ENCODE assay signal across 27 cellular contexts in the genomic region with DNA sequence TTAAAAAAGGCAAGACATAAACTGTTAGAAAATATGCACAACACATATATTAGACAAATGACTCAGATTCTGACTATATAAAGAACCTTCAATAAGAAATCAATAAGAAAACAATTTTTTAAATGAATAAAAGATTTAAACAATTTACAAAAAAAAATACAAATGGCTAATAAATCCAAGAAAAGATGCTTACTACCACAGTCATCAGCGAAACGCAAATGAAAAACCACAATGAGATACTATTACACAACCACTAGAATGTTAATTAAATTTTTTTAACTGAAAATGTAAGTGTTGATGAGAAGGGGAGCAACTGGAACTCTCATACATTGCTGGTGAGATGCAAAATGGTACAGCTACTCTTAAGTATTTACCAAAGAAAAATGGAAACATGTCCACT.
"Had no signal": no experiment of that assay in that cellular context is flagged by ENCODE, and none has a peak within 500 bp of the region (broad histone marks: within the 10 kb centered on the region; RNA-seq: fewer than 3 reads in every experiment).

No MANE protein-coding gene starts in this region.

- H3K27ac ChIP-seq: parathyroid adenoma, psoas muscle, right lobe of liver, sigmoid colon, stomach, thoracic aorta, thyroid gland, tibial nerve, upper lobe of left lung, vagina had no signal

- H3K36me3 ChIP-seq: neutrophil, right lobe of liver, sigmoid colon, stomach, thoracic aorta, thyroid gland, vagina had no signal

- H3K4me3 ChIP-seq: psoas muscle, right lobe of liver, sigmoid colon, stomach, thoracic aorta, thyroid gland, tibial nerve, upper lobe of left lung, vagina had no signal

- FAIRE-seq: urothelium cell line had no signal

- H3K9me3 ChIP-seq: neutrophil, psoas muscle, right lobe of liver, sigmoid colon, stomach, thoracic aorta, thyroid gland, tibial nerve, upper lobe of left lung, vagina had no signal

- H3K4me1 ChIP-seq: parathyroid adenoma had no signal

- DNase-seq: naive thymus-derived CD8-positive, alpha-beta T cell; nephron progenitor cell; nucleus accumbens; posterior cingulate gyrus; psoas muscle; right cardiac atrium; right lobe of liver; sigmoid colon; small intestine; stimulated activated CD4-positive, alpha-beta T cell treated with anti-CD3 and anti-CD28 coated beads, Interleukin-15, amount 100 ng/mL, for 24 hours; stimulated activated CD4-positive, alpha-beta T cell treated with anti-CD3 and anti-CD28 coated beads, Interleukin-2, amount 100 ng/mL, for 24 hours; stimulated activated CD4-positive, alpha-beta T cell treated with anti-CD3 and anti-CD28 coated beads, Interleukin-2, amount 100 ng/mL, for 48 hours; stimulated activated CD4-positive, alpha-beta T cell treated with anti-CD3 and anti-CD28 coated beads, Interleukin-4, amount 100 ng/mL, for 24 hours; stimulated activated naive B cell treated with anti-CD40 and anti-IgM and Interleukin-4, amounts not matched to agents 10 μg/mL and 1 μg/mL and 100 μg/mL, for 72 hours; stimulated activated naive CD4-positive, alpha-beta T cell treated with Interleukin-2 at 50 U/mL for 16 hours; stomach; thyroid gland; trophoblast cell; upper lobe of left lung had no signal

- H3K27me3 ChIP-seq: neutrophil, right lobe of liver, sigmoid colon, stomach, thyroid gland, tibial nerve, upper lobe of left lung, vagina had no signal

- ATAC-seq: naive thymus-derived CD8-positive, alpha-beta T cell; natural killer cell treated with Interleukin-12 subunit alpha and Interleukin-12 subunit beta and Interleukin-15 and Interleukin-18, amount 100 ng/mL, for 72 hours; psoas muscle; right cardiac atrium; right lobe of liver; stimulated activated effector memory CD8-positive, alpha-beta T cell treated with anti-CD3 and anti-CD28 coated beads, Interleukin-12 subunit alpha, Interleukin-12 subunit beta, amount 100 ng/mL, for 72 hours; stimulated activated naive B cell treated with anti-CD40 and anti-IgM and Interleukin-4, amounts not matched to agents 10 μg/mL and 1 μg/mL and 100 μg/mL, for 72 hours had no signal
